1 cellular context compared by ENCODE assay signal in the genomic region with DNA sequence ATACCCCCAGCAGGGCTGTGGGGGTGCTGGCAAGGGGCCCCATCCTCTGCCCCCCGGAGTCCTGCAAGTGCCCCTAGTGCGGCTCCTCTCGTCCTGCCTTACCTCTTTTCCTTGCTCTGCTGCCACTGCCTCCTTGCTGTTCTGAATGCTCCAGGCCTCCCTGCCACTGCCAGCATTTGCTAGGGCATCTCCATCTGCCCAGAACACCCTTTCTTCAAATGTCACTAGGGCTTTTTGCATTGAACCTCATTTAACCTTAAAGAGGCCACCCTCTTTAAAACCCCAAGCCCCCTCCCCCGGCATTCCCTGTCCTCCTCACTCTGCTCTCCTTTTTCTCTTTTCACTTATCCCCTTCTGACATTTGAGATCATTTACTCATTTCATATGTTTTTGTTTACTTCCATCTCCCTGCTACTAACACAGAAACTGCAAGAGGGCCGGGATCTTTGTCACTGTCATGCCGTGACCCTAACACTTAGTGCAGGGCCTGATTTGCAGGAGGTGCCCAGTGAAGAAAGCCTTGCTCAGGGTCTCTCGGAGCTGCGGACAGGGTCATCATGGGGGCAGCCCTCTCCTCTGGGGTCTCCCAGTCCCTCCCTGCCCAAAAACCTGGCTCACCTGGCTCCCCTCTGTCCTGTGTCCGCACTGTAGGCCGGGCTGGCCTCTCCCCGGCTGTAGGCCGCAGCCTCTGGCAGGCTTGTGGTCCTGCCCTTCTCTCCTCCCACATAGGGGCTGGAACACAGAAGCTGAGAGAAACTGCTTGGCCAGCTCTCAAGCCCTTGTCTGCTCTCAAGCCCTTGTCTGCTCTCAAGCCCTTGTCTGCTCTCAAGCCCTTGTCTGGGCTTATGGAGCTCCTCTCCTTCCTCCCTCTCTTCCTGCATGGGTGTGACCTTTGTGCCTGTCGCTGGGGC.
TF ChIP-seq lines count a peak whose summit lies in the region.

A gene (minus strand): TSS at position 690 of the 911 bp plus-strand sequence. CDS start 2,084 bp downstream, outside the sequence.

TF ChIP-seq in HepG2, 621 proteins besides CTCF, POLR2A, EP300 and RAD21 (continued from another document and continues in another):
- TF ChIP-seq, protein P1, sequence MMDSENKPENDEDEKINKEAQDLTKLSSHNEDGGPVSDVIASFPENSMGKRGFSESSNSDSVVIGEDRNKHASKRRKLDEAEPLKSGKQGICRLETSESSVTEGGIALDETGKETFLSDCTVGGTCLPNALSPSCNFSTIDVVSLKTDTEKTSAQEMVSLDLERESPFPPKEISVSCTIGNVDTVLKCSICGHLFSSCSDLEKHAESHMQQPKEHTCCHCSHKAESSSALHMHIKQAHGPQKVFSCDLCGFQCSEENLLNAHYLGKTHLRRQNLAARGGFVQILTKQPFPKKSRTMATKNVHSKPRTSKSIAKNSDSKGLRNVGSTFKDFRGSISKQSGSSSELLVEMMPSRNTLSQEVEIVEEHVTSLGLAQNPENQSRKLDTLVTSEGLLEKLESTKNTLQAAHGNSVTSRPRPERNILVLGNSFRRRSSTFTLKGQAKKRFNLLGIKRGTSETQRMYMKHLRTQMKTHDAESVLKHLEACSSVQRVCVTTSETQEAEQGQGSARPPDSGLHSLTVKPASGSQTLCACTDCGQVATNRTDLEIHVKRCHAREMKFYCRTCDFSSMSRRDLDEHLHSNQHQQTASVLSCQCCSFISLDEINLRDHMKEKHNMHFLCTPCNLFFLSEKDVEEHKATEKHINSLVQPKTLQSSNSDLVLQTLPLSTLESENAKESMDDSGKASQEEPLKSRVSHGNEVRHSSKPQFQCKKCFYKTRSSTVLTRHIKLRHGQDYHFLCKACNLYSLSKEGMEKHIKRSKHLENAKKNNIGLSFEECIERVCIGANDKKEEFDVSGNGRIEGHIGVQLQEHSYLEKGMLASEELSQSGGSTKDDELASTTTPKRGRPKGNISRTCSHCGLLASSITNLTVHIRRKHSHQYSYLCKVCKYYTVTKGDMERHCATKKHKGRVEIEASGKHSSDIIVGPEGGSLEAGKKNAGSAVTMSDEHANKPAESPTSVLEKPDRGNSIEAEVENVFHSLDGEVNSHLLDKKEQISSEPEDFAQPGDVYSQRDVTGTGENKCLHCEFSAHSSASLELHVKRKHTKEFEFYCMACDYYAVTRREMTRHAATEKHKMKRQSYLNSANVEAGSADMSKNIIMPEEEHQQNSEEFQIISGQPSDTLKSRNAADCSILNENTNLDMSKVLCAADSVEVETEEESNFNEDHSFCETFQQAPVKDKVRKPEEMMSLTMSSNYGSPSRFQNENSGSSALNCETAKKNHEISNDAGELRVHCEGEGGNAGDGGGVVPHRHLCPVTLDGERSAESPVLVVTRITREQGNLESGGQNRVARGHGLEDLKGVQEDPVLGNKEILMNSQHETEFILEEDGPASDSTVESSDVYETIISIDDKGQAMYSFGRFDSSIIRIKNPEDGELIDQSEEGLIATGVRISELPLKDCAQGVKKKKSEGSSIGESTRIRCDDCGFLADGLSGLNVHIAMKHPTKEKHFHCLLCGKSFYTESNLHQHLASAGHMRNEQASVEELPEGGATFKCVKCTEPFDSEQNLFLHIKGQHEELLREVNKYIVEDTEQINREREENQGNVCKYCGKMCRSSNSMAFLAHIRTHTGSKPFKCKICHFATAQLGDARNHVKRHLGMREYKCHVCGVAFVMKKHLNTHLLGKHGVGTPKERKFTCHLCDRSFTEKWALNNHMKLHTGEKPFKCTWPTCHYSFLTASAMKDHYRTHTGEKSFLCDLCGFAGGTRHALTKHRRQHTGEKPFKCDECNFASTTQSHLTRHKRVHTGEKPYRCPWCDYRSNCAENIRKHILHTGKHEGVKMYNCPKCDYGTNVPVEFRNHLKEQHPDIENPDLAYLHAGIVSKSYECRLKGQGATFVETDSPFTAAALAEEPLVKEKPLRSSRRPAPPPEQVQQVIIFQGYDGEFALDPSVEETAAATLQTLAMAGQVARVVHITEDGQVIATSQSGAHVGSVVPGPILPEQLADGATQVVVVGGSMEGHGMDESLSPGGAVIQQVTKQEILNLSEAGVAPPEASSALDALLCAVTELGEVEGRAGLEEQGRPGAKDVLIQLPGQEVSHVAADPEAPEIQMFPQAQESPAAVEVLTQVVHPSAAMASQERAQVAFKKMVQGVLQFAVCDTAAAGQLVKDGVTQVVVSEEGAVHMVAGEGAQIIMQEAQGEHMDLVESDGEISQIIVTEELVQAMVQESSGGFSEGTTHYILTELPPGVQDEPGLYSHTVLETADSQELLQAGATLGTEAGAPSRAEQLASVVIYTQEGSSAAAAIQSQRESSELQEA (CRISPR knock-in tag; IDR thresholded peaks at IDR 0.05; ENCODE audit: not compliant biosample characterization): no peak
- TF ChIP-seq MAFG (CRISPR knock-in tag; IDR thresholded peaks at IDR 0.05): no peak
- TF ChIP-seq, protein P2, sequence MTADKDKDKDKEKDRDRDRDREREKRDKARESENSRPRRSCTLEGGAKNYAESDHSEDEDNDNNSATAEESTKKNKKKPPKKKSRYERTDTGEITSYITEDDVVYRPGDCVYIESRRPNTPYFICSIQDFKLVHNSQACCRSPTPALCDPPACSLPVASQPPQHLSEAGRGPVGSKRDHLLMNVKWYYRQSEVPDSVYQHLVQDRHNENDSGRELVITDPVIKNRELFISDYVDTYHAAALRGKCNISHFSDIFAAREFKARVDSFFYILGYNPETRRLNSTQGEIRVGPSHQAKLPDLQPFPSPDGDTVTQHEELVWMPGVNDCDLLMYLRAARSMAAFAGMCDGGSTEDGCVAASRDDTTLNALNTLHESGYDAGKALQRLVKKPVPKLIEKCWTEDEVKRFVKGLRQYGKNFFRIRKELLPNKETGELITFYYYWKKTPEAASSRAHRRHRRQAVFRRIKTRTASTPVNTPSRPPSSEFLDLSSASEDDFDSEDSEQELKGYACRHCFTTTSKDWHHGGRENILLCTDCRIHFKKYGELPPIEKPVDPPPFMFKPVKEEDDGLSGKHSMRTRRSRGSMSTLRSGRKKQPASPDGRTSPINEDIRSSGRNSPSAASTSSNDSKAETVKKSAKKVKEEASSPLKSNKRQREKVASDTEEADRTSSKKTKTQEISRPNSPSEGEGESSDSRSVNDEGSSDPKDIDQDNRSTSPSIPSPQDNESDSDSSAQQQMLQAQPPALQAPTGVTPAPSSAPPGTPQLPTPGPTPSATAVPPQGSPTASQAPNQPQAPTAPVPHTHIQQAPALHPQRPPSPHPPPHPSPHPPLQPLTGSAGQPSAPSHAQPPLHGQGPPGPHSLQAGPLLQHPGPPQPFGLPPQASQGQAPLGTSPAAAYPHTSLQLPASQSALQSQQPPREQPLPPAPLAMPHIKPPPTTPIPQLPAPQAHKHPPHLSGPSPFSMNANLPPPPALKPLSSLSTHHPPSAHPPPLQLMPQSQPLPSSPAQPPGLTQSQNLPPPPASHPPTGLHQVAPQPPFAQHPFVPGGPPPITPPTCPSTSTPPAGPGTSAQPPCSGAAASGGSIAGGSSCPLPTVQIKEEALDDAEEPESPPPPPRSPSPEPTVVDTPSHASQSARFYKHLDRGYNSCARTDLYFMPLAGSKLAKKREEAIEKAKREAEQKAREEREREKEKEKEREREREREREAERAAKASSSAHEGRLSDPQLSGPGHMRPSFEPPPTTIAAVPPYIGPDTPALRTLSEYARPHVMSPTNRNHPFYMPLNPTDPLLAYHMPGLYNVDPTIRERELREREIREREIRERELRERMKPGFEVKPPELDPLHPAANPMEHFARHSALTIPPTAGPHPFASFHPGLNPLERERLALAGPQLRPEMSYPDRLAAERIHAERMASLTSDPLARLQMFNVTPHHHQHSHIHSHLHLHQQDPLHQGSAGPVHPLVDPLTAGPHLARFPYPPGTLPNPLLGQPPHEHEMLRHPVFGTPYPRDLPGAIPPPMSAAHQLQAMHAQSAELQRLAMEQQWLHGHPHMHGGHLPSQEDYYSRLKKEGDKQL (CRISPR knock-in tag; IDR thresholded peaks at IDR 0.05; ENCODE audit: low read depth): no peak
- TF ChIP-seq CENPT (CRISPR knock-in tag; IDR thresholded peaks at IDR 0.05; ENCODE audit: low read depth): no peak
- TF ChIP-seq POLR2AphosphoS5 (IDR thresholded peaks at IDR 0.05; ENCODE audit: low read depth, low read length): peak; percentile 67
- TF ChIP-seq ZFX (CRISPR knock-in tag; IDR thresholded peaks at IDR 0.05; ENCODE audit: low read depth): peak; percentile 99
- TF ChIP-seq, protein P3, sequence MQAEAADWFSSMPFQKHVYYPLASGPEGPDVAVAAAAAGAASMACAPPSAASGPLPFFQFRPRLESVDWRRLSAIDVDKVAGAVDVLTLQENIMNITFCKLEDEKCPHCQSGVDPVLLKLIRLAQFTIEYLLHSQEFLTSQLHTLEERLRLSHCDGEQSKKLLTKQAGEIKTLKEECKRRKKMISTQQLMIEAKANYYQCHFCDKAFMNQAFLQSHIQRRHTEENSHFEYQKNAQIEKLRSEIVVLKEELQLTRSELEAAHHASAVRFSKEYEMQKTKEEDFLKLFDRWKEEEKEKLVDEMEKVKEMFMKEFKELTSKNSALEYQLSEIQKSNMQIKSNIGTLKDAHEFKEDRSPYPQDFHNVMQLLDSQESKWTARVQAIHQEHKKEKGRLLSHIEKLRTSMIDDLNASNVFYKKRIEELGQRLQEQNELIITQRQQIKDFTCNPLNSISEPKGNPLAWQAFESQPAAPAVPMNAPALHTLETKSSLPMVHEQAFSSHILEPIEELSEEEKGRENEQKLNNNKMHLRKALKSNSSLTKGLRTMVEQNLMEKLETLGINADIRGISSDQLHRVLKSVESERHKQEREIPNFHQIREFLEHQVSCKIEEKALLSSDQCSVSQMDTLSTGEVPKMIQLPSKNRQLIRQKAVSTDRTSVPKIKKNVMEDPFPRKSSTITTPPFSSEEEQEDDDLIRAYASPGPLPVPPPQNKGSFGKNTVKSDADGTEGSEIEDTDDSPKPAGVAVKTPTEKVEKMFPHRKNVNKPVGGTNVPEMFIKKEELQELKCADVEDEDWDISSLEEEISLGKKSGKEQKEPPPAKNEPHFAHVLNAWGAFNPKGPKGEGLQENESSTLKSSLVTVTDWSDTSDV (CRISPR knock-in tag; IDR thresholded peaks at IDR 0.05): 0 out of 2 replicates have a peak, but pooled peaks have one; percentile 52
- no peak for TF ChIP-seq MED1 (CRISPR knock-in tag; IDR thresholded peaks at IDR 0.05)
- TF ChIP-seq HNRNPH1 (optimal IDR thresholded peaks at IDR 0.05; ENCODE audit: low read depth, low read length): no peak
- no peak for TF ChIP-seq KMT2B (CRISPR knock-in tag; IDR thresholded peaks at IDR 0.05)
- no peak for TF ChIP-seq ZNF660 (CRISPR knock-in tag; IDR thresholded peaks at IDR 0.05; ENCODE audit: borderline replicate concordance, low read depth)
- TF ChIP-seq, protein P4, sequence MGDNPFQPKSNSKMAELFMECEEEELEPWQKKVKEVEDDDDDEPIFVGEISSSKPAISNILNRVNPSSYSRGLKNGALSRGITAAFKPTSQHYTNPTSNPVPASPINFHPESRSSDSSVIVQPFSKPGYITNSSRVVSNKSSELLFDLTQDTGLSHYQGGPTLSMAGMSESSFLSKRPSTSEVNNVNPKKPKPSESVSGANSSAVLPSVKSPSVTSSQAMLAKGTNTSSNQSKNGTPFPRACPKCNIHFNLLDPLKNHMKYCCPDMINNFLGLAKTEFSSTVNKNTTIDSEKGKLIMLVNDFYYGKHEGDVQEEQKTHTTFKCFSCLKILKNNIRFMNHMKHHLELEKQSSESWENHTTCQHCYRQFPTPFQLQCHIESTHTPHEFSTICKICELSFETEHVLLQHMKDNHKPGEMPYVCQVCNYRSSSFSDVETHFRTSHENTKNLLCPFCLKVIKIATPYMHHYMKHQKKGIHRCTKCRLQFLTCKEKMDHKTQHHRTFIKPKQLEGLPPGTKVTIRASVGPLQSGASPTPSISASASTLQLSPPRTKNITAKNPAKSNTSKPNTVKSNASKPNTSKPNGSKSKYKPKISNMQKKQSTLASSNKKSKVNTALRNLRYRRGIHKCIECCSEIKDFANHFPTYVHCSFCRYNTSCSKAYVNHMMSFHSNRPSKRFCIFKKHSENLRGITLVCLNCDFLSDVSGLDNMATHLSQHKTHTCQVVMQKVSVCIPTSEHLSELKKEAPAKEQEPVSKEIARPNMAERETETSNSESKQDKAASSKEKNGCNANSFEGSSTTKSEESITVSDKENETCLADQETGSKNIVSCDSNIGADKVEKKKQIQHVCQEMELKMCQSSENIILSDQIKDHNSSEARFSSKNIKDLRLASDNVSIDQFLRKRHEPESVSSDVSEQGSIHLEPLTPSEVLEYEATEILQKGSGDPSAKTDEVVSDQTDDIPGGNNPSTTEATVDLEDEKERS (CRISPR knock-in tag; IDR thresholded peaks at IDR 0.05): no peak
- peak; percentile 31; the same call in 1 of the 2 replicates for TF ChIP-seq REPIN1 (CRISPR knock-in tag; IDR thresholded peaks at IDR 0.05; ENCODE audit: borderline replicate concordance, low read depth)
- no peak for TF ChIP-seq ZNF260 (CRISPR knock-in tag; IDR thresholded peaks at IDR 0.05; ENCODE audit: borderline replicate concordance, low read depth)
- TF ChIP-seq MEF2D (CRISPR knock-in tag; IDR thresholded peaks at IDR 0.05): peak; percentile 64; the same call in 1 of the 2 replicates
- no peak for TF ChIP-seq ZNF546 (CRISPR knock-in tag; conservative IDR thresholded peaks at IDR 0.05)
- TF ChIP-seq CHD2 (IDR thresholded peaks at IDR 0.05; ENCODE audit: low read depth, low read length): no peak
- TF ChIP-seq KDM5B (CRISPR knock-in tag; IDR thresholded peaks at IDR 0.05; ENCODE audit: borderline replicate concordance): peak; percentile 27; the same call in 1 of the 2 replicates
- no peak for TF ChIP-seq HMG20B (CRISPR knock-in tag; conservative IDR thresholded peaks at IDR 0.05)
- TF ChIP-seq, protein P5, sequence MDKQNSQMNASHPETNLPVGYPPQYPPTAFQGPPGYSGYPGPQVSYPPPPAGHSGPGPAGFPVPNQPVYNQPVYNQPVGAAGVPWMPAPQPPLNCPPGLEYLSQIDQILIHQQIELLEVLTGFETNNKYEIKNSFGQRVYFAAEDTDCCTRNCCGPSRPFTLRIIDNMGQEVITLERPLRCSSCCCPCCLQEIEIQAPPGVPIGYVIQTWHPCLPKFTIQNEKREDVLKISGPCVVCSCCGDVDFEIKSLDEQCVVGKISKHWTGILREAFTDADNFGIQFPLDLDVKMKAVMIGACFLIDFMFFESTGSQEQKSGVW (CRISPR knock-in tag; IDR thresholded peaks at IDR 0.05; ENCODE audit: borderline replicate concordance): no peak
- no peak for TF ChIP-seq GATAD2A (CRISPR knock-in tag; IDR thresholded peaks at IDR 0.05)
- no peak for TF ChIP-seq PPARG (CRISPR knock-in tag; conservative IDR thresholded peaks at IDR 0.05)
- peak; percentile 57; the same call in 1 of the 2 replicates for TF ChIP-seq ZBTB3 (CRISPR knock-in tag; IDR thresholded peaks at IDR 0.05; ENCODE audit: borderline replicate concordance, low read depth)
- peak; percentile 82 for TF ChIP-seq PHF8 (CRISPR knock-in tag; IDR thresholded peaks at IDR 0.05)
- TF ChIP-seq ZNF292 (CRISPR knock-in tag; IDR thresholded peaks at IDR 0.05; ENCODE audit: borderline replicate concordance, low read depth): peak; percentile 78; the same call in 1 of the 2 replicates
- peak; percentile 31 for TF ChIP-seq SAP130 (CRISPR knock-in tag; IDR thresholded peaks at IDR 0.05; ENCODE audit: low read depth)
- no peak for TF ChIP-seq MEIS2 (CRISPR knock-in tag; IDR thresholded peaks at IDR 0.05)
- 0 out of 2 replicates have a peak, but pooled peaks have one; percentile 47 for TF ChIP-seq ZNF607 (CRISPR knock-in tag; IDR thresholded peaks at IDR 0.05; ENCODE audit: borderline replicate concordance)
- no peak for TF ChIP-seq ZFYVE20 (CRISPR knock-in tag; IDR thresholded peaks at IDR 0.05; ENCODE audit: borderline replicate concordance, low read depth)
- no peak for TF ChIP-seq FOXA1 (IDR thresholded peaks at IDR 0.05)
- no peak for TF ChIP-seq FOXA1 (CRISPR knock-in tag; IDR thresholded peaks at IDR 0.05)
- TF ChIP-seq DNMT3B (CRISPR knock-in tag; conservative IDR thresholded peaks at IDR 0.05): no peak
- no peak for TF ChIP-seq ELF3 (CRISPR knock-in tag; IDR thresholded peaks at IDR 0.05)
- peak; percentile 26; the same call in 1 of the 2 replicates for TF ChIP-seq SRY (CRISPR knock-in tag; IDR thresholded peaks at IDR 0.05)
- peak; percentile 75 for TF ChIP-seq POLR2G (IDR thresholded peaks at IDR 0.05; ENCODE audit: low read depth, low read length)
- TF ChIP-seq HDAC2 (CRISPR knock-in tag; IDR thresholded peaks at IDR 0.05): no peak
- peak; percentile 59; the same call in 1 of the 2 replicates for TF ChIP-seq ZNF350 (CRISPR knock-in tag; IDR thresholded peaks at IDR 0.05; ENCODE audit: borderline replicate concordance, low read depth)
